In genomic region chr1:155134322-155134721, GRCh38 we compare ENCODE assay signal across 8 cellular contexts. TPM values are rescaled to one million over a fixed set of nuclear protein-coding genes. Genes with fewer than 3 reads are reported as not detected.
DNase-seq lines count a peak whose midpoint lies in the region; ATAC-seq, FAIRE-seq and TF ChIP-seq lines count a peak whose summit lies in the region.

No MANE protein-coding gene starts in this region.

- H3K36me3 ChIP-seq in kidney (ENCODE audit: control insufficient read depth in 1 of 2, insufficient read depth in 2 of 2, low read length in 2 of 2) (peaks cover 23 to 31% of the 10 kb centered on the region in 2 donors), subcutaneous abdominal adipose tissue (ENCODE audit: control insufficient read depth in 5 of 5, insufficient read depth in 5 of 5, low read length in 5 of 5) (peaks cover 0 to 36% (median 28%) of the 10 kb centered on the region in 5 donors)

- H3K36me3 Mint-ChIP-seq in activated naive CD4-positive, alpha-beta T cell treated with anti-CD3 and anti-CD28 coated beads, Interleukin-2, amount 50 U/mL, for 72 hours = peaks cover 20 to 23% of the 10 kb centered on the region in 2 donors

- no peak for FAIRE-seq in kidney (lab: Jason Lieb, UNC)

- no peaks in the 10 kb centered on the region for H3K9me3 ChIP-seq in kidney (ENCODE audit: control insufficient read depth in 1 of 2, low read length in 2 of 2)
- H3K9me3 ChIP-seq in subcutaneous abdominal adipose tissue (ENCODE audit: control insufficient read depth in 5 of 5, low read length in 5 of 5) = peaks cover 0 to 3% (median 0%) of the 10 kb centered on the region in 5 donors

- H3K9ac ChIP-seq in kidney (ENCODE audit: low read length in 2 of 2) = peak overlapping the region; percentile 22 to 97
- H3K9ac ChIP-seq in subcutaneous abdominal adipose tissue (ENCODE audit: low read length in 5 of 5) = peak overlapping the region; percentile 22 to 98 (median 60)

- intact Hi-C loops in kidney (cut with DNase I) = no loop called here

- DNase-seq in DMS53 (lab: John Stamatoyannopoulos, UW) (peak; percentile 40), DMS53 treated with DMSO at 0.1 percent for 48 hours (lab: John Stamatoyannopoulos, UW; ENCODE audit: unreplicated experiment) (no peak), kidney (no peak), AG20443 (ENCODE audit: low spot score) (no peak), NCI-H2196 treated with DMSO at 0.1 percent for 48 hours (lab: John Stamatoyannopoulos, UW; ENCODE audit: unreplicated experiment) (no peak)
- DNase-seq in activated naive CD4-positive, alpha-beta T cell treated with anti-CD3 and anti-CD28 coated beads, Interleukin-2, amount 50 U/mL, for 72 hours (ENCODE audit: low spot score in 2 of 2) = no peak

- H3K9me3 Mint-ChIP-seq in activated naive CD4-positive, alpha-beta T cell treated with anti-CD3 and anti-CD28 coated beads, Interleukin-2, amount 50 U/mL, for 72 hours = no peaks in the 10 kb centered on the region

- H3K4me1 ChIP-seq in kidney (ENCODE audit: control insufficient read depth in 1 of 2, insufficient read depth in 1 of 2, low read depth in 1 of 2, low read length in 2 of 2) = peaks cover 27 to 40% of the 10 kb centered on the region in 2 donors
- H3K4me1 ChIP-seq in subcutaneous abdominal adipose tissue (ENCODE audit: control insufficient read depth in 5 of 5, insufficient read depth in 5 of 5, low read length in 5 of 5) = peaks cover 22 to 76% (median 59%) of the 10 kb centered on the region in 5 donors

- peaks cover 0 to 5% (median 0%) of the 10 kb centered on the region in 5 donors for H3K27me3 ChIP-seq in subcutaneous abdominal adipose tissue (ENCODE audit: control insufficient read depth in 5 of 5, insufficient read depth in 4 of 5, low read length in 5 of 5)

- no peak for ATAC-seq in activated naive CD4-positive, alpha-beta T cell treated with anti-CD3 and anti-CD28 coated beads, Interleukin-2, amount 50 U/mL, for 72 hours
- no peak for ATAC-seq in HG02610 (IDR thresholded peaks at IDR 0.05; ENCODE audit: unreplicated experiment)

- TF ChIP-seq CTCF in kidney (IDR thresholded peaks at IDR 0.05; ENCODE audit: borderline replicate concordance, extremely low read depth, insufficient read depth) = no peak

- H3K27ac ChIP-seq in kidney (ENCODE audit: low read depth in 2 of 2, low read length in 2 of 2) (peak overlapping the region; percentile 99 to 100), subcutaneous abdominal adipose tissue (ENCODE audit: low read depth, low read length) (peak overlapping the region; percentile 100)

- H3K4me3 ChIP-seq in kidney (ENCODE audit: low read length in 2 of 2) (peak overlapping the region; percentile 84 to 89), subcutaneous abdominal adipose tissue (ENCODE audit: low read depth in 1 of 5, low read length in 5 of 5) (peak overlapping the region in 4 of 5 donors; percentile 41 to 89 (median 86))

- H3K27ac Mint-ChIP-seq in activated naive CD4-positive, alpha-beta T cell treated with anti-CD3 and anti-CD28 coated beads, Interleukin-2, amount 50 U/mL, for 72 hours = peak overlapping the region; percentile 94 to 98

RNA-seq across cellular contexts. Expression of gene SLC50A1, which starts 1.3 kb away (rescaled TPM):
- total RNA-seq in activated naive CD4-positive, alpha-beta T cell treated with anti-CD3 and anti-CD28 coated beads, Interleukin-2, amount 50 U/mL, for 72 hours = 10 to 100 TPM; 47.4 to 49.4 TPM
- total RNA-seq in kidney = 34.8 TPM
- polyA plus RNA-seq in kidney (ENCODE audit: insufficient read depth, low read depth, low replicate concordance) = 61.8 TPM

RNA-seq across cellular contexts. Expression of gene DPM3, which starts 6.0 kb away (rescaled TPM):
- total RNA-seq in activated naive CD4-positive, alpha-beta T cell treated with anti-CD3 and anti-CD28 coated beads, Interleukin-2, amount 50 U/mL, for 72 hours = 10 to 100 TPM; 26.4 to 40.8 TPM
- total RNA-seq in kidney = 84.4 TPM
- 237 TPM for polyA plus RNA-seq in kidney (ENCODE audit: insufficient read depth, low read depth, low replicate concordance)

RNA-seq across cellular contexts. Expression of gene EFNA1, which starts 6.6 kb away (rescaled TPM):
- total RNA-seq in activated naive CD4-positive, alpha-beta T cell treated with anti-CD3 and anti-CD28 coated beads, Interleukin-2, amount 50 U/mL, for 72 hours = 1 to 10 TPM in 1 of 2 donors, under 1 TPM in 1; 0.68 to 1.6 TPM
- 133 TPM for total RNA-seq in kidney
- polyA plus RNA-seq in kidney (ENCODE audit: insufficient read depth, low read depth, low replicate concordance) = 61.1 TPM

RNA-seq across cellular contexts. Expression of gene KRTCAP2, which starts 38.8 kb away (rescaled TPM):
- 100 to 1,000 TPM; 106 to 162 TPM for total RNA-seq in activated naive CD4-positive, alpha-beta T cell treated with anti-CD3 and anti-CD28 coated beads, Interleukin-2, amount 50 U/mL, for 72 hours
- 198 TPM for total RNA-seq in kidney
- 351 TPM for polyA plus RNA-seq in kidney (ENCODE audit: insufficient read depth, low read depth, low replicate concordance)

RNA-seq across cellular contexts. Expression of gene TRIM46, which starts 39.3 kb away (rescaled TPM):
- 10 to 100 TPM in 1 of 2 donors, 1 to 10 TPM in 1; 6.8 to 15.2 TPM for total RNA-seq in activated naive CD4-positive, alpha-beta T cell treated with anti-CD3 and anti-CD28 coated beads, Interleukin-2, amount 50 U/mL, for 72 hours
- total RNA-seq in kidney = 2.1 TPM
- polyA plus RNA-seq in kidney (ENCODE audit: insufficient read depth, low read depth, low replicate concordance) = 0.28 TPM

Comparison
In these comparisons a context has a peak if more than half of its experiments do, and no peak if none do; other contexts are left out.
1. RNA of gene EFNA1, which starts 6.6 kb away (total RNA-seq): 133 TPM in kidney (single experiment); 0.68 to 1.6 TPM in activated naive CD4-positive, alpha-beta T cell treated with anti-CD3 and anti-CD28 coated beads, Interleukin-2, amount 50 U/mL, for 72 hours; every median in the first group is over 10 times any median in the second.